Comparison of ENCODE assay signal across 25 cellular contexts in genomic region chr4:74375824-74376426, GRCh38. TPM values are rescaled to one million over a fixed set of nuclear protein-coding genes. Genes with fewer than 3 reads are reported as not detected.
DNase-seq lines count a peak whose midpoint lies in the region; ATAC-seq and TF ChIP-seq lines count a peak whose summit lies in the region.
"Had no signal": no experiment of that assay in that cellular context is flagged by ENCODE, and none has a peak within 500 bp of the region (broad histone marks: within the 10 kb centered on the region; RNA-seq: fewer than 3 reads in every experiment).

No MANE protein-coding gene starts in this region.

- H3K36me3 ChIP-seq in breast epithelium (no peaks in the 10 kb centered on the region), mucosa of descending colon (ENCODE audit: low read depth) (no peaks in the 10 kb centered on the region)
- H3K36me3 ChIP-seq: left ventricle myocardium inferior, spleen had no signal

- no peaks in the 10 kb centered on the region for H3K4me1 ChIP-seq in breast epithelium
- H3K4me1 ChIP-seq in mucosa of descending colon (ENCODE audit: low read depth): peaks cover 8% of the 10 kb centered on the region
- H3K4me1 ChIP-seq: left ventricle myocardium inferior, psoas muscle, spleen had no signal

- TF ChIP-seq POLR2A in breast epithelium (IDR thresholded peaks at IDR 0.05): no peak

- peak overlapping the region; percentile 97 for H3K27ac Mint-ChIP-seq in MCF 10A (ENCODE audit: low read depth, unreplicated experiment)
- H3K27ac Mint-ChIP-seq: activated B cell treated with CpG ODN at 0.5 μM for 24 hours; activated naive CD8-positive, alpha-beta T cell treated with anti-CD3 and anti-CD28 coated beads for 36 hours; activated T-helper 2 cell treated with anti-CD3 and anti-CD28 coated beads, Interferon-gamma antibody, Interleukin-2, Interleukin-4, amounts not matched to agents 10 μg/mL and 5 μg/mL and 100 μg/mL, durations not matched to agents 14 hours and 24 hours and 36 hours; B cell had no signal

- peak; percentile 84 for ATAC-seq in mucosa of descending colon
- ATAC-seq: psoas muscle had no signal

- H3K4me1 Mint-ChIP-seq in MCF 10A (ENCODE audit: insufficient read depth, unreplicated experiment): peaks cover 28% of the 10 kb centered on the region
- H3K4me1 Mint-ChIP-seq: activated B cell treated with CpG ODN at 0.5 μM for 24 hours, B cell had no signal

- no peaks in the 10 kb centered on the region for H3K27me3 ChIP-seq in breast epithelium

- H3K9me3 ChIP-seq in breast epithelium (no peaks in the 10 kb centered on the region), mucosa of descending colon (no peaks in the 10 kb centered on the region)
- H3K9me3 ChIP-seq: left ventricle myocardium inferior, psoas muscle, spleen had no signal

- BruUV-seq in MCF 10A (replicated peaks; lab: Mats Ljungman, UMichigan): TSS peak; percentile 62

- peak overlapping the region; percentile 71 for H3K4me3 Mint-ChIP-seq in MCF 10A (ENCODE audit: unreplicated experiment)
- H3K4me3 Mint-ChIP-seq: activated B cell treated with CpG ODN at 0.5 μM for 24 hours; activated naive CD8-positive, alpha-beta T cell treated with anti-CD3 and anti-CD28 coated beads for 36 hours; B cell had no signal

- DNase-seq in MCF 10A (ENCODE audit: unreplicated experiment): peak; percentile 66
- DNase-seq in breast epithelium (ENCODE audit: low spot score in 2 of 2): no peak
- no peak for DNase-seq in epithelial cell of prostate (ENCODE audit: low read depth, low spot score)
- DNase-seq in mucosa of descending colon: peak in 2 of 3 donors; percentile 55 to 91
- no peak for DNase-seq in NCI-H345 treated with DMSO at 0.1 percent for 48 hours (lab: John Stamatoyannopoulos, UW; ENCODE audit: unreplicated experiment)
- DNase-seq in SIG-M5 (lab: John Stamatoyannopoulos, UW): no peak
- DNase-seq in cerebellar nuclear complex (lab: John Stamatoyannopoulos, UW): no peak
- no peak for DNase-seq in activated naive CD4-positive, alpha-beta T cell (lab: John Stamatoyannopoulos, UW)
- DNase-seq: activated B cell treated with CpG ODN at 0.5 μM for 24 hours; activated CD4-positive, alpha-beta T cell treated with anti-CD3 and anti-CD28 coated beads, Interleukin-2, amount 50 U/mL, for 4 hours; activated CD8-positive, alpha-beta memory T cell treated with anti-CD3 and anti-CD28 coated beads, Interleukin-2, amount 50 U/mL, for 48 hours; activated naive CD8-positive, alpha-beta T cell treated with anti-CD3 and anti-CD28 coated beads for 36 hours; DND-41; effector CD8-positive, alpha-beta T cell; left ventricle myocardium inferior; NCI-H1092 treated with DMSO at 0.1 percent for 48 hours; NCI-H2081; psoas muscle; spleen; stimulated activated CD4-positive, alpha-beta T cell treated with anti-CD3 and anti-CD28 coated beads, Interleukin-4, amount 100 ng/mL, for 1 hour; stimulated activated naive CD4-positive, alpha-beta T cell treated with Interleukin-2 at 50 U/mL for 16 hours; T1000 had no signal

- no peaks in the 10 kb centered on the region for H3K9me3 Mint-ChIP-seq in MCF 10A (ENCODE audit: unreplicated experiment)
- H3K9me3 Mint-ChIP-seq: activated B cell treated with CpG ODN at 0.5 μM for 24 hours; activated naive CD8-positive, alpha-beta T cell treated with anti-CD3 and anti-CD28 coated beads for 36 hours; activated T-helper 2 cell treated with anti-CD3 and anti-CD28 coated beads, Interferon-gamma antibody, Interleukin-2, Interleukin-4, amounts not matched to agents 10 μg/mL and 5 μg/mL and 100 μg/mL, durations not matched to agents 14 hours and 24 hours and 36 hours had no signal

- no peak overlapping the region for H3K4me3 ChIP-seq in breast epithelium
- no peak overlapping the region for H3K4me3 ChIP-seq in mucosa of descending colon
- H3K4me3 ChIP-seq: left ventricle myocardium inferior, psoas muscle, spleen had no signal

- H3K36me3 Mint-ChIP-seq in MCF 10A (ENCODE audit: insufficient read depth, unreplicated experiment): peaks cover 6% of the 10 kb centered on the region
- H3K36me3 Mint-ChIP-seq: activated naive CD8-positive, alpha-beta T cell treated with anti-CD3 and anti-CD28 coated beads for 36 hours had no signal

- H3K27ac ChIP-seq in breast epithelium: no peak overlapping the region
- H3K27ac ChIP-seq in epithelial cell of prostate: peak overlapping the region; percentile 95
- H3K27ac ChIP-seq: 22Rv1, left ventricle myocardium inferior, psoas muscle, spleen had no signal

- CTCF ChIA-PET in MCF 10A (lab: Yijun Ruan, JAX): interaction anchor here (0.5 to 8.1 kb wide), 23 partner anchors 10 to 326 kb away, joined by 3 to 148 read pairs (median 4); partner anchors contain the start of genes AREG and EREG

- POLR2A ChIA-PET in MCF 10A (lab: Yijun Ruan, JAX): interaction anchor here (0.6 to 7.9 kb wide), 28 partner anchors 9 to 285 kb away, joined by 3 to 188 read pairs (median 4); partner anchors contain the start of genes AREG, EPGN and EREG

- no peaks in the 10 kb centered on the region for H3K27me3 Mint-ChIP-seq in MCF 10A (ENCODE audit: insufficient read depth, unreplicated experiment)

- TF ChIP-seq CTCF in MCF 10A (IDR thresholded peaks at IDR 0.05; ENCODE audit: unreplicated experiment) (no peak), breast epithelium (IDR thresholded peaks at IDR 0.05) (no peak), mucosa of descending colon (IDR thresholded peaks at IDR 0.05) (no peak)

- intact Hi-C loops in MCF 10A (cut with micrococcal nuclease) (loop anchor here (1.0 kb wide), 1 partner anchor 247 kb away; no protein-coding TSS in a partner anchor), breast epithelium (cut with DNase I; ENCODE audit: low total_unique reads) (no loop called here), mucosa of descending colon (cut with DNase I, micrococcal nuclease) (loop anchor here in 1 of 2 donors (5.0 kb wide), 1 partner anchor 156 kb away; no protein-coding TSS in a partner anchor)

RNA-seq across cellular contexts. Expression of gene EREG, which starts 11.0 kb away (rescaled TPM):
- 28.3 and 34.0 TPM in 2 replicates for total RNA-seq in MCF 10A (2022)
- 1 to 10 TPM in 2 of 3 donors, under 1 TPM in 1; 0.80 to 7.6 (median 3.3) TPM for total RNA-seq in breast epithelium
- total RNA-seq in mucosa of descending colon: 1 to 10 TPM; 1.5 to 8.8 (median 2.3) TPM
- total RNA-seq: activated B cell treated with CpG ODN at 0.5 μM for 24 hours; activated naive CD8-positive, alpha-beta T cell treated with anti-CD3 and anti-CD28 coated beads for 36 hours; activated T-helper 2 cell treated with anti-CD3 and anti-CD28 coated beads, Interferon-gamma antibody, Interleukin-2, Interleukin-4, amounts not matched to agents 10 μg/mL and 5 μg/mL and 100 μg/mL, durations not matched to agents 14 hours and 24 hours and 36 hours; B cell; left ventricle myocardium inferior had no signal

Comparison
In these comparisons a context has a peak if more than half of its experiments do, and no peak if none do; other contexts are left out.
1. DNase-seq: peak in MCF 10A (single experiment) and mucosa of descending colon (2 of 3); none in breast epithelium (0 of 2), epithelial cell of prostate (single experiment), NCI-H345 treated with DMSO at 0.1 percent for 48 hours (single experiment), SIG-M5 (single experiment), cerebellar nuclear complex (0 of 2) and activated naive CD4-positive, alpha-beta T cell (0 of 4).